Comparison of ENCODE assay signal across 8 cellular contexts in the genomic region with DNA sequence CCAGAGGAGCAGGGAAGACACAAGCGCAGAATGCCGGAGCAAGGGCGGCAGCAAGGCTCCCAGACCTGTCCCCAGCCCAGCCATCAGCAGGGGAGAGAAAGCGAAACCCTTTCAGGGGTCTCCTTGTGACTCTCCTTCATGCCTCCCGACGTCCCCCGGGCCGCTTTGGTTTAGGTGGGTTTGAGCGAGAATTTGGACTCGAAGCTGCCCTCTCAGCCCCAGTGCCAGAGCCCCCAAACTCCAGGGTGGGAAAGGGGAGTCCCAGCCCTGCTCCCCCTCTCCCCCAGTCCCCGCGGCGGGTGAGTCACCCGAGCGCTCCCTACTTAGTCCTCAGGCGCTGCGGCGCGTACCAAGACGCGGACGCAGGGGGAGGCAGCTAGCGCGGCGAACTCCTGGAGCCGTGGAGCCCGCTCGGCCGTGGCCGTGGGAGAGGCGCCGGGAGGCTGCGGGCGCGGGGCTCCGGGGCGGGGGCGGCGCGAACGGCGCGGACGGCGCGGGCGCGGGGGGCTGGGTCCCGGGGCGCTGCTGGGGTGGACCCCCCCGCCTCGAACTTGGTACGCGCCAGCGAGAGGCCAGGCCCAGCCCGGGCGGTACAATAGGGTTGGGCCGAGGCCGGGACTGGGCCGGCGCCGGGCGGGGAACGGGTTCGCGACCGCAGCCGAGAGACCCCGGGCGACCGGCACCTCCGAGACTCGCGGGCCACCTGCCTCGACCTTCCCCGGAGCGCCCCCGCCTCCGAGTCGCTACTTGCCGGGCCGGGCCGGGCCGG. TPM values are rescaled to one million over a fixed set of nuclear protein-coding genes. Genes with fewer than 3 reads are reported as not detected.
DNase-seq lines count a peak whose midpoint lies in the region; TF ChIP-seq lines count a peak whose summit lies in the region.

A gene (plus strand): TSS at position 601 of the 769 bp plus-strand sequence. CDS start 258 bp downstream, outside the sequence.

- H3K79me2 ChIP-seq in hepatocyte = peaks cover 50% of the 10 kb centered on the region

- no peaks in the 10 kb centered on the region for H3K9me2 ChIP-seq in hepatocyte (replicated peaks; ENCODE audit: insufficient read depth)

- H3K4me3 ChIP-seq in ascending aorta (peak within 1 kb of the TSS; percentile 95 to 100), hepatocyte (peak within 1 kb of the TSS; percentile 100), retinal pigment epithelial cell (ENCODE audit: low read length) (peak within 1 kb of the TSS; percentile 90)

- H3K4me1 ChIP-seq in ascending aorta (peaks cover 39 to 52% of the 10 kb centered on the region in 2 donors), hepatocyte (ENCODE audit: insufficient read depth) (peaks cover 30% of the 10 kb centered on the region)

- peaks cover 0 to 2% of the 10 kb centered on the region in 2 donors for H3K36me3 ChIP-seq in ascending aorta
- H3K36me3 ChIP-seq in hepatocyte (replicated peaks; ENCODE audit: insufficient read depth, low read depth) = no peaks in the 10 kb centered on the region

- POLR2A ChIA-PET in HEK293T (lab: Yijun Ruan, JAX) = interaction anchor here (1.0 to 2.0 kb wide), 6 partner anchors 11 to 82 kb away, joined by 3 to 9 read pairs (median 5); a partner anchor contains a TSS

- no peaks in the 10 kb centered on the region for H3K9me3 ChIP-seq in ascending aorta
- no peaks in the 10 kb centered on the region for H3K9me3 ChIP-seq in hepatocyte (ENCODE audit: low read depth)

- H2AFZ ChIP-seq in hepatocyte = peak within 1 kb of the TSS; percentile 94

- H3K27me3 ChIP-seq in ascending aorta = no peaks in the 10 kb centered on the region
- no peaks in the 10 kb centered on the region for H3K27me3 ChIP-seq in hepatocyte

- intact Hi-C loops in ascending aorta (cut with DNase I) = loop anchor here (2.0 to 10.0 kb wide), 2 partner anchors 33 to 229 kb away; a partner anchor contains a TSS

- H3K4me2 ChIP-seq in hepatocyte = peak within 1 kb of the TSS; percentile 93

- peaks cover 32% of the 10 kb centered on the region for H4K20me1 ChIP-seq in hepatocyte (ENCODE audit: insufficient read depth, poor library complexity, severe bottlenecking)

- 0% methylated on average over 16 of the region's 84 CpGs for WGBS in hepatocyte (ENCODE audit: low lambda C conversion rate, missing lambda C conversion rate)

- TF ChIP-seq CTCF in ascending aorta (IDR thresholded peaks at IDR 0.05) = no peak
- no peak for TF ChIP-seq CTCF in hepatocyte (IDR thresholded peaks at IDR 0.05; ENCODE audit: poor library complexity)
- TF ChIP-seq CTCF in retinal pigment epithelial cell (conservative IDR thresholded peaks at IDR 0.05; ENCODE audit: low read depth, low read length) = no peak

- peak within 1 kb of the TSS; percentile 98 to 100 for H3K27ac ChIP-seq in ascending aorta
- H3K27ac ChIP-seq in hepatocyte = peak within 1 kb of the TSS; percentile 98

- DNase-seq in GM04504 (ENCODE audit: low read depth) (peak; percentile 68), HEK293T (ENCODE audit: extremely low spot score) (peak; percentile 81), NCI-H1105 (lab: John Stamatoyannopoulos, UW) (peak; percentile 67), T-helper 9 cell (peak; percentile 83), ascending aorta (ENCODE audit: low spot score in 2 of 2) (peak; percentile 61 to 92), hepatocyte (ENCODE audit: low spot score) (peak; percentile 95), retinal pigment epithelial cell (ENCODE audit: low read depth) (no peak), middle frontal gyrus (ENCODE audit: extremely low spot score, low spot score) (no peak)

- CTCF ChIA-PET in HEK293T (lab: Yijun Ruan, JAX) = interaction anchor here (0.7 to 1.3 kb wide), 3 partner anchors 32 to 130 kb away, joined by 3 to 4 read pairs (median 3); a partner anchor contains a TSS

TF ChIP-seq in HEK293T, 16 proteins besides CTCF, POLR2A, EP300 and RAD21:
- TF ChIP-seq LEF1 (IDR thresholded peaks at IDR 0.05; ENCODE audit: borderline replicate concordance) (no peak), ARNT (IDR thresholded peaks at IDR 0.05) (0 out of 2 replicates have a peak, but pooled peaks have one; percentile 23), FOXA1 (IDR thresholded peaks at IDR 0.05) (no peak), BHLHE40 (IDR thresholded peaks at IDR 0.05; ENCODE audit: borderline replicate concordance) (no peak), SP1 (IDR thresholded peaks at IDR 0.05) (no peak), ZNF384 (IDR thresholded peaks at IDR 0.05) (no peak), FOXM1 (IDR thresholded peaks at IDR 0.05; ENCODE audit: borderline replicate concordance) (no peak), L3MBTL2 (conservative IDR thresholded peaks at IDR 0.05) (no peak)

RNA-seq across cellular contexts. Expression of the gene that starts here (rescaled TPM):
- total RNA-seq in ascending aorta (209 TPM), hepatocyte (46.0 and 48.4 TPM in 2 replicates)
- polyA plus RNA-seq in hepatocyte = 84.7 and 97.8 TPM in 2 replicates

Comparison
In these comparisons a context has a peak if more than half of its experiments do, and no peak if none do; other contexts are left out.
1. DNase-seq: peak in GM04504 (single experiment), HEK293T (single experiment), NCI-H1105 (single experiment), T-helper 9 cell (single experiment), ascending aorta (2 of 2) and hepatocyte (single experiment); none in retinal pigment epithelial cell (single experiment) and middle frontal gyrus (single experiment).
2. Peak in every context shown above with its lines, with median percentiles within 50 percentile points of each other: H3K4me3 ChIP-seq.